In genomic region chr1:18175530-18176377, GRCh38 we compare ENCODE assay signal across 16 cellular contexts.
A peak's percentile ranks its signal among the peaks of the same experiment; 100 is the strongest.
DNase-seq lines count a peak whose midpoint lies in the region; ATAC-seq and TF ChIP-seq lines count a peak whose summit lies in the region.
"Had no signal": no experiment of that assay in that cellular context is flagged by ENCODE, and none has a peak within 500 bp of the region (broad histone marks: within the 10 kb centered on the region; RNA-seq: fewer than 3 reads in every experiment).

No MANE protein-coding gene starts in this region.

- DNase-seq in MCF 10A (ENCODE audit: unreplicated experiment) (peak; percentile 8), mammary epithelial cell (no peak), NCI-H1694 treated with DMSO at 0.1 percent for 48 hours (lab: John Stamatoyannopoulos, UW) (peak; percentile 37), endodermal cell (peak; percentile 75), ureter (ENCODE audit: low spot score) (peak; percentile 60), T-helper 9 cell (no peak)
- no peak for DNase-seq in stimulated activated CD4-positive, alpha-beta T cell treated with anti-CD3 and anti-CD28 coated beads, Interleukin-15, amount 100 ng/mL, for 24 hours
- DNase-seq: activated CD4-positive, alpha-beta T cell treated with anti-CD3 and anti-CD28 coated beads, Interleukin-2, amount 10 ng/mL, durations not matched to agents 7 days and 5 days; dermis blood vessel endothelial cell; glutamatergic neuron; MV-4-11; stimulated activated CD4-positive, alpha-beta T cell treated with anti-CD3 and anti-CD28 coated beads, Interleukin-1b, Interleukin-23, amount 100 ng/mL, for 48 hours had no signal

- H3K4me3 Mint-ChIP-seq in MCF 10A (ENCODE audit: unreplicated experiment): no peak overlapping the region
- no peak overlapping the region for H3K4me3 Mint-ChIP-seq in endodermal cell
- H3K4me3 Mint-ChIP-seq: activated CD4-positive, alpha-beta T cell treated with anti-CD3 and anti-CD28 coated beads, Interleukin-2, amount 10 ng/mL, durations not matched to agents 7 days and 5 days; activated naive CD4-positive, alpha-beta T cell treated with anti-CD3 and anti-CD28 coated beads, Interleukin-2, amount 50 U/mL, for 24 hours; brain had no signal

- H3K27me3 Mint-ChIP-seq in MCF 10A (ENCODE audit: insufficient read depth, unreplicated experiment) (peaks cover 30% of the 10 kb centered on the region), endodermal cell (ENCODE audit: insufficient read depth) (peaks cover 73% of the 10 kb centered on the region)

- H3K4me1 ChIP-seq in mammary epithelial cell (ENCODE audit: insufficient read depth, low read length): no peaks in the 10 kb centered on the region
- peaks cover 21% of the 10 kb centered on the region for H3K4me1 ChIP-seq in endodermal cell (ENCODE audit: control insufficient read depth, insufficient read depth, low read length)

- CTCF ChIA-PET in MCF 10A (lab: Yijun Ruan, JAX) (interaction anchor here (0.6 kb wide), 1 partner anchor 510 kb away, joined by 3 read pairs; no protein-coding TSS in a partner anchor), mammary epithelial cell (lab: Charles Lee; ENCODE audit: low non-redundant PET) (no interaction called here)

- H3K4me3 ChIP-seq in mammary epithelial cell (replicated peaks in 1 of 3; ENCODE audit: insufficient read depth in 1 of 3, low read depth in 2 of 3, low read length in 3 of 3): no peak overlapping the region
- no peak overlapping the region for H3K4me3 ChIP-seq in endodermal cell (ENCODE audit: low read length)

- ATAC-seq in HG03442 (IDR thresholded peaks at IDR 0.05; ENCODE audit: unreplicated experiment): no peak
- ATAC-seq: right cardiac atrium had no signal

- intact Hi-C loops in MCF 10A (cut with micrococcal nuclease): no loop called here
- intact Hi-C loops in mammary epithelial cell (cut with micrococcal nuclease): no loop called here

- no peaks in the 10 kb centered on the region for H3K79me2 ChIP-seq in mammary epithelial cell (ENCODE audit: insufficient read depth, low read length)

- no peaks in the 10 kb centered on the region for H3K9me3 ChIP-seq in mammary epithelial cell (replicated peaks; ENCODE audit: insufficient read depth, low read length)
- H3K9me3 ChIP-seq in endodermal cell (ENCODE audit: control insufficient read depth, low read length): no peaks in the 10 kb centered on the region

- H4K20me1 ChIP-seq in mammary epithelial cell (ENCODE audit: insufficient read depth, low read length): no peaks in the 10 kb centered on the region

- no peak overlapping the region for H3K27ac ChIP-seq in mammary epithelial cell (ENCODE audit: insufficient read depth, low read depth, low read length)
- no peak overlapping the region for H3K27ac ChIP-seq in endodermal cell (ENCODE audit: low read depth, low read length)

- H3K4me2 ChIP-seq in mammary epithelial cell (ENCODE audit: insufficient read depth, low read depth, low read length): no peak overlapping the region

- BruUV-seq in MCF 10A (replicated peaks; lab: Mats Ljungman, UMichigan) (no TSS peak), mammary epithelial cell (replicated peaks; lab: Mats Ljungman, UMichigan) (no TSS peak)

- H3K27ac Mint-ChIP-seq in MCF 10A (ENCODE audit: low read depth, unreplicated experiment) (no peak overlapping the region), endodermal cell (no peak overlapping the region)
- H3K27ac Mint-ChIP-seq: activated CD4-positive, alpha-beta T cell treated with anti-CD3 and anti-CD28 coated beads, Interleukin-2, amount 10 ng/mL, durations not matched to agents 7 days and 5 days; activated naive CD4-positive, alpha-beta T cell treated with anti-CD3 and anti-CD28 coated beads, Interleukin-2, amount 50 U/mL, for 24 hours had no signal

- H3K9me3 Mint-ChIP-seq in MCF 10A (ENCODE audit: unreplicated experiment): no peaks in the 10 kb centered on the region
- no peaks in the 10 kb centered on the region for H3K9me3 Mint-ChIP-seq in endodermal cell
- H3K9me3 Mint-ChIP-seq: activated CD4-positive, alpha-beta T cell treated with anti-CD3 and anti-CD28 coated beads, Interleukin-2, amount 10 ng/mL, durations not matched to agents 7 days and 5 days; activated naive CD4-positive, alpha-beta T cell treated with anti-CD3 and anti-CD28 coated beads, Interleukin-2, amount 50 U/mL, for 24 hours had no signal

- in situ Hi-C loops in mammary epithelial cell (cut with MboI; ENCODE audit: low sequenced_read_pairs in 2 of 2): no loop called here

- dilution Hi-C loops in mammary epithelial cell (cut with HindIII; ENCODE audit: low sequenced_read_pairs): no loop called here

- H3K9ac ChIP-seq in mammary epithelial cell (ENCODE audit: insufficient read depth, low read length) (no peak overlapping the region), endodermal cell (ENCODE audit: extremely low read depth, low read length, poor library complexity, severe bottlenecking) (no peak overlapping the region)

- H3K36me3 Mint-ChIP-seq in MCF 10A (ENCODE audit: insufficient read depth, unreplicated experiment) (no peaks in the 10 kb centered on the region), endodermal cell (ENCODE audit: low read depth) (no peaks in the 10 kb centered on the region)
- H3K36me3 Mint-ChIP-seq: activated naive CD4-positive, alpha-beta T cell treated with anti-CD3 and anti-CD28 coated beads, Interleukin-2, amount 50 U/mL, for 24 hours; brain had no signal

- H3K27me3 ChIP-seq in mammary epithelial cell (ENCODE audit: insufficient read depth, low read length) (no peaks in the 10 kb centered on the region), endodermal cell (ENCODE audit: control insufficient read depth, insufficient read depth, low read length, poor library complexity, severe bottlenecking) (peaks cover 35% of the 10 kb centered on the region)

- WGBS in mammary epithelial cell (ENCODE audit: low coverage, missing lambda C conversion rate): 60% methylated on average over 10 of the region's 13 CpGs
- 46 to 56% methylated on average over 6 to 13 of the region's 13 CpGs for WGBS in endodermal cell (ENCODE audit: insufficient coverage in 1 of 2, insufficient read length in 1 of 2), 2 experiments

- no peak overlapping the region for H2AFZ ChIP-seq in mammary epithelial cell (ENCODE audit: low read depth, low read length)

- no peaks in the 10 kb centered on the region for H3K36me3 ChIP-seq in mammary epithelial cell (ENCODE audit: insufficient read depth, low read length)
- H3K36me3 ChIP-seq in endodermal cell (ENCODE audit: control insufficient read depth, insufficient read depth, low read length): no peaks in the 10 kb centered on the region

- POLR2A ChIA-PET in MCF 10A (lab: Yijun Ruan, JAX): no interaction called here

- H3K4me1 Mint-ChIP-seq in MCF 10A (ENCODE audit: insufficient read depth, unreplicated experiment) (no peaks in the 10 kb centered on the region), endodermal cell (peaks cover 40% of the 10 kb centered on the region)
- H3K4me1 Mint-ChIP-seq: activated CD4-positive, alpha-beta T cell treated with anti-CD3 and anti-CD28 coated beads, Interleukin-2, amount 10 ng/mL, durations not matched to agents 7 days and 5 days; activated naive CD4-positive, alpha-beta T cell treated with anti-CD3 and anti-CD28 coated beads, Interleukin-2, amount 50 U/mL, for 24 hours had no signal

- TF ChIP-seq CTCF in MCF 10A (IDR thresholded peaks at IDR 0.05; ENCODE audit: unreplicated experiment) (no peak), mammary epithelial cell (conservative IDR thresholded peaks at IDR 0.05 in 1 of 2, IDR thresholded peaks at IDR 0.05 in 1 of 2; ENCODE audit: extremely low read depth in 1 of 2, insufficient read depth in 1 of 2, low read depth in 1 of 2, low read length in 2 of 2) (no peak), endodermal cell (conservative IDR thresholded peaks at IDR 0.05) (no peak)

Comparison
In these comparisons a context has a peak if more than half of its experiments do, and no peak if none do; other contexts are left out.
1. DNase-seq: peak in MCF 10A (single experiment), NCI-H1694 treated with DMSO at 0.1 percent for 48 hours (single experiment), endodermal cell (single experiment) and ureter (single experiment); none in mammary epithelial cell (single experiment), T-helper 9 cell (single experiment) and stimulated activated CD4-positive, alpha-beta T cell treated with anti-CD3 and anti-CD28 coated beads, Interleukin-15, amount 100 ng/mL, for 24 hours (single experiment).